Comparison of ENCODE assay signal across 21 cellular contexts in genomic region chr1:5716126-5716525, GRCh38.
"Had no signal": no experiment of that assay in that cellular context is flagged by ENCODE, and none has a peak within 500 bp of the region (broad histone marks: within the 10 kb centered on the region; RNA-seq: fewer than 3 reads in every experiment).

No MANE protein-coding gene starts in this region.

- DNase-seq: Kasumi-1, MM.1S, NCI-H1092 treated with DMSO at 0.1 percent for 48 hours, NCI-H1436, NCI-H187, NCI-H2029, NCI-H2081 treated with DMSO at 0.1 percent for 48 hours, NCI-H2171, NCI-H226, NCI-H446, NCI-H510A, NCI-H524 treated with DMSO at 0.1 percent for 48 hours, NCI-H69, NCI-H774, RPMI8226, SHP77, SK-N-SH had no signal

- H3K27ac ChIP-seq: HL-60, KMS-11 had no signal

- H3K9me3 ChIP-seq: SK-N-SH had no signal

- H3K27ac Mint-ChIP-seq: IgD-negative memory B cell had no signal

- ATAC-seq: K562 had no signal

- H3K4me2 ChIP-seq: KMS-11, SK-N-SH had no signal

- H3K9ac ChIP-seq: KMS-11, SK-N-SH had no signal

- H3K4me3 ChIP-seq: K562 had no signal

- H3K36me3 Mint-ChIP-seq: IgD-negative memory B cell had no signal
